Comparison of ENCODE assay signal across 1 cellular context in the genomic region with DNA sequence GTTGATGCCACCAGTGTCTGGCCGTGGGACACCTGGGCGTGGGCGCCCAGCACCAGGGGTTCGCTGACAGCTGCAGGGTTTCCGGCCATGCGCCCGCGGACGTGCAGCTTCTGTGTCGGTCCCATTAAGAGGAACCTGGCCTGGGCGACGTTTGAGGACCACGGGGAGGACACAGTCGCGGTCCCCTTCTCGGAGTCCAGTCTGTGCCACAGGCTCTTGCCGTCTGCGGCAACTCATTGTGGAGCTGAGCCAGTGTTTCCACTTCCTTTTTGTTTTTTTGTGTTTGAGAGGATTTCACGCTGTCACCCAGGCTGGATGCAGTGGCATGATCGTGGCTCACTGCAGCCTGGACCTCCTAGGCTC.
TF ChIP-seq lines count a peak whose summit lies in the region.

No MANE protein-coding gene starts in this region.

TF ChIP-seq in SK-N-SH, 30 proteins besides CTCF, POLR2A, EP300 and RAD21 (continued from another document):
- TF ChIP-seq USF1 (IDR thresholded peaks at IDR 0.05; ENCODE audit: borderline replicate concordance, low read depth) (no peak), YY1 (IDR thresholded peaks at IDR 0.05; ENCODE audit: low read depth) (no peak), FOSL2 (IDR thresholded peaks at IDR 0.05; ENCODE audit: borderline replicate concordance, low read depth) (no peak), SMC3 (IDR thresholded peaks at IDR 0.05; ENCODE audit: low read depth, low read length) (no peak), EZH2phosphoT487 (IDR thresholded peaks at IDR 0.05; ENCODE audit: borderline replicate concordance, low read depth) (no peak), RFX5 (IDR thresholded peaks at IDR 0.05; ENCODE audit: low read length) (no peak), POLR2AphosphoS5 (IDR thresholded peaks at IDR 0.05; ENCODE audit: low read depth, low read length) (no peak), CHD2 (IDR thresholded peaks at IDR 0.05; ENCODE audit: low read length, partially characterized antibody) (no peak), GATA2 (CRISPR knock-in tag; IDR thresholded peaks at IDR 0.05) (no peak)
- TF ChIP-seq, protein P1, sequence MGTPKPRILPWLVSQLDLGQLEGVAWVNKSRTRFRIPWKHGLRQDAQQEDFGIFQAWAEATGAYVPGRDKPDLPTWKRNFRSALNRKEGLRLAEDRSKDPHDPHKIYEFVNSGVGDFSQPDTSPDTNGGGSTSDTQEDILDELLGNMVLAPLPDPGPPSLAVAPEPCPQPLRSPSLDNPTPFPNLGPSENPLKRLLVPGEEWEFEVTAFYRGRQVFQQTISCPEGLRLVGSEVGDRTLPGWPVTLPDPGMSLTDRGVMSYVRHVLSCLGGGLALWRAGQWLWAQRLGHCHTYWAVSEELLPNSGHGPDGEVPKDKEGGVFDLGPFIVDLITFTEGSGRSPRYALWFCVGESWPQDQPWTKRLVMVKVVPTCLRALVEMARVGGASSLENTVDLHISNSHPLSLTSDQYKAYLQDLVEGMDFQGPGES (IDR thresholded peaks at IDR 0.05; ENCODE audit: low read depth, low read length) = no peak
- TF ChIP-seq, protein P2, sequence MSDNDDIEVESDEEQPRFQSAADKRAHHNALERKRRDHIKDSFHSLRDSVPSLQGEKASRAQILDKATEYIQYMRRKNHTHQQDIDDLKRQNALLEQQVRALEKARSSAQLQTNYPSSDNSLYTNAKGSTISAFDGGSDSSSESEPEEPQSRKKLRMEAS (IDR thresholded peaks at IDR 0.05; ENCODE audit: low read depth) = no peak
